Comparison of ENCODE assay signal across 8 cellular contexts in the genomic region with DNA sequence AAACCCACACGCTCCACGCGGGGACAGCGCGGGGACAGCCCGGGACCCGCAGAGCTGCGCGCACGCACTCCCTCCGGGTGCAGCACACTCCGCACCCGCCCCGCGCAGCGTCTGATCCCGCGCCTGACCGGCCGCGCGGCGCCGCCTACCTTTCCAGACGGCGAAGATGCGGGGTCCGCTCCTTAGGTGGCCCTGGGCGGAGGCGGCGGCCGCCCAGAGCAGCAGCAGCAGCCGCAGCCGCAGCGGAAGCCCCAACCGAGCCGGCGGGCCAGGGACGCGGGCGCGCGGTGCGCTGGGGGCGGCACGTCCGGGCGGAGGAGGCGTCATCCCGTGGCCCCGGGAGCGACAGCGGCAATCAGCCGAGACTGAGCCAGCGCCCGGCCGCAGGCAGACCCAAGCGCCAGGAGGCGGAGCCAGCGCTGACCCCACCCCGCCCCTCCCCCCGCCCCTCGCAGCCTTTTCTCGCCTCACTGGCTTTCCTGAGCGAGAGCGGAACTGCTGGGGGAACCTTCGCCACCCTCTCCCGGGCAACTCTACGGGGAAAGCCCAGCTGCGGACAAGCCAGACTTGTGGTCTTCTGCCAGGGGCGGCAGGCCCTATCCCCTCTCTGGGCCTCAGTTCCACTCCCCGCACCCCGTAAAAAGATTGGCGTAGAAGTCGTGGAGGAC. TPM values are rescaled to one million over a fixed set of nuclear protein-coding genes. Genes with fewer than 3 reads are reported as not detected.
DNase-seq lines count a peak whose midpoint lies in the region; ATAC-seq and TF ChIP-seq lines count a peak whose summit lies in the region.

A gene with protein sequence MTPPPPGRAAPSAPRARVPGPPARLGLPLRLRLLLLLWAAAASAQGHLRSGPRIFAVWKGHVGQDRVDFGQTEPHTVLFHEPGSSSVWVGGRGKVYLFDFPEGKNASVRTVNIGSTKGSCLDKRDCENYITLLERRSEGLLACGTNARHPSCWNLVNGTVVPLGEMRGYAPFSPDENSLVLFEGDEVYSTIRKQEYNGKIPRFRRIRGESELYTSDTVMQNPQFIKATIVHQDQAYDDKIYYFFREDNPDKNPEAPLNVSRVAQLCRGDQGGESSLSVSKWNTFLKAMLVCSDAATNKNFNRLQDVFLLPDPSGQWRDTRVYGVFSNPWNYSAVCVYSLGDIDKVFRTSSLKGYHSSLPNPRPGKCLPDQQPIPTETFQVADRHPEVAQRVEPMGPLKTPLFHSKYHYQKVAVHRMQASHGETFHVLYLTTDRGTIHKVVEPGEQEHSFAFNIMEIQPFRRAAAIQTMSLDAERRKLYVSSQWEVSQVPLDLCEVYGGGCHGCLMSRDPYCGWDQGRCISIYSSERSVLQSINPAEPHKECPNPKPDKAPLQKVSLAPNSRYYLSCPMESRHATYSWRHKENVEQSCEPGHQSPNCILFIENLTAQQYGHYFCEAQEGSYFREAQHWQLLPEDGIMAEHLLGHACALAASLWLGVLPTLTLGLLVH (minus strand): TSS at position 367 of the 668 bp plus-strand sequence. CDS start 40 bp downstream, at position 327.

- TF ChIP-seq CTCF in lower leg skin (IDR thresholded peaks at IDR 0.05): no peak

- no peaks in the 10 kb centered on the region for H3K9me3 ChIP-seq in duodenal mucosa (ENCODE audit: control insufficient read depth in 1 of 2, low read length in 2 of 2)

- WGBS in lower leg skin, 2 donors: 7 to 9% methylated on average over 20 to 26 of the region's 75 CpGs

- no peaks in the 10 kb centered on the region for H3K36me3 ChIP-seq in duodenal mucosa (ENCODE audit: control insufficient read depth in 1 of 2, insufficient read depth in 2 of 2, low read length in 2 of 2)

- ATAC-seq in GM18511 (IDR thresholded peaks at IDR 0.05; ENCODE audit: unreplicated experiment) (peak; percentile 68), HG03025 (IDR thresholded peaks at IDR 0.05; ENCODE audit: low FRiP score, unreplicated experiment) (peak; percentile 56)

- no peak within 1 kb of the TSS for H3K27ac ChIP-seq in duodenal mucosa (ENCODE audit: low read depth, low read length)

- peak; percentile 95 for DNase-seq in 8988T
- peak; percentile 40 to 81 for DNase-seq in NCI-H524 (lab: John Stamatoyannopoulos, UW)
- DNase-seq in activated CD4-positive, alpha-beta T cell treated with anti-CD3 and anti-CD28 coated beads, Interleukin-2, amount 50 U/mL, for 48 hours: peak; percentile 83 to 86
- DNase-seq in lower leg skin (ENCODE audit: low spot score in 2 of 2): peak; percentile 60 to 95
- DNase-seq in stimulated activated CD4-positive, alpha-beta T cell treated with anti-CD3 and anti-CD28 coated beads, Interleukin-4, amount 100 ng/mL, for 48 hours (ENCODE audit: low read depth in 2 of 2): peak; percentile 70 to 76

- H3K27me3 ChIP-seq in duodenal mucosa (ENCODE audit: control insufficient read depth in 1 of 2, insufficient read depth in 2 of 2, low read length in 2 of 2): peaks cover 18 to 22% of the 10 kb centered on the region in 2 donors

- intact Hi-C loops in lower leg skin (cut with DNase I; ENCODE audit: low total_unique reads): loop anchor here (10.0 kb wide), 1 partner anchor 49 kb away; no protein-coding TSS in a partner anchor

- no peak for TF ChIP-seq POLR2A in lower leg skin (IDR thresholded peaks at IDR 0.05)

- H3K4me3 ChIP-seq in duodenal mucosa (ENCODE audit: low read depth in 1 of 2, low read length in 2 of 2) (peak within 1 kb of the TSS; percentile 59 to 72), lower leg skin (ENCODE audit: low read depth, poor library complexity, severe bottlenecking) (peak within 1 kb of the TSS; percentile 68)

- peaks cover 5 to 16% of the 10 kb centered on the region in 2 donors for H3K4me1 ChIP-seq in duodenal mucosa (ENCODE audit: control insufficient read depth in 1 of 2, insufficient read depth in 2 of 2, low read length in 2 of 2)

- H3K9ac ChIP-seq in duodenal mucosa (ENCODE audit: low read depth in 1 of 2, low read length in 2 of 2): peak within 1 kb of the TSS in 1 of 2 donors; percentile 63

RNA-seq across cellular contexts. Expression of the gene that starts here (rescaled TPM):
- 10 to 100 TPM; 16.7 to 30.5 (median 20.5) TPM for total RNA-seq in lower leg skin
